8 cellular contexts compared by ENCODE assay signal in genomic region chr7:66741706-66742053, GRCh38. TPM values are rescaled to one million over a fixed set of nuclear protein-coding genes. Genes with fewer than 3 reads are reported as not detected.
DNase-seq lines count a peak whose midpoint lies in the region; ATAC-seq, FAIRE-seq and TF ChIP-seq lines count a peak whose summit lies in the region.

No MANE protein-coding gene starts in this region.

- H3K27me3 Mint-ChIP-seq in activated CD4-positive, alpha-beta T cell treated with anti-CD3 and anti-CD28 coated beads, Interleukin-2, amount 10 ng/mL, durations not matched to agents 24 days and 14 days, result no peaks in the 10 kb centered on the region
- no peaks in the 10 kb centered on the region for H3K27me3 Mint-ChIP-seq in activated CD8-positive, alpha-beta T cell treated with anti-CD3 and anti-CD28 coated beads for 36 hours

- H3K27me3 ChIP-seq in keratinocyte (ENCODE audit: control insufficient read depth, extremely low read depth, insufficient read depth, low read length), result no peaks in the 10 kb centered on the region
- no peaks in the 10 kb centered on the region for H3K27me3 ChIP-seq in thoracic aorta (replicated peaks; ENCODE audit: insufficient read depth)

- DNase-seq in activated CD4-positive, alpha-beta T cell treated with anti-CD3 and anti-CD28 coated beads, Interleukin-2, amount 10 ng/mL, durations not matched to agents 24 days and 14 days, result no peak
- no peak for DNase-seq in activated CD4-positive, alpha-beta T cell treated with anti-CD3 and anti-CD28 coated beads, Interleukin-2, amount 50 U/mL, for 48 hours
- no peak for DNase-seq in activated CD8-positive, alpha-beta T cell treated with anti-CD3 and anti-CD28 coated beads for 36 hours
- no peak for DNase-seq in keratinocyte (ENCODE audit: low read depth, low spot score)
- DNase-seq in thoracic aorta (ENCODE audit: low spot score), result no peak
- DNase-seq in SIG-M5 treated with dmso at 0.1 percent for 504 hours (lab: John Stamatoyannopoulos, UW; ENCODE audit: unreplicated experiment), result no peak
- no peak for DNase-seq in NCI-H526 treated with DMSO at 0.1 percent for 48 hours (lab: John Stamatoyannopoulos, UW)

- intact Hi-C loops in activated CD4-positive, alpha-beta T cell treated with anti-CD3 and anti-CD28 coated beads, Interleukin-2, amount 10 ng/mL, durations not matched to agents 24 days and 14 days (cut with micrococcal nuclease), result loop anchor here (2.0 to 5.0 kb wide), 6 partner anchors 36 to 255 kb away; partner anchors contain the start of genes TMEM248 and TYW1
- intact Hi-C loops in activated CD8-positive, alpha-beta T cell treated with anti-CD3 and anti-CD28 coated beads for 36 hours (cut with micrococcal nuclease), result no loop called here

- H3K4me1 Mint-ChIP-seq in activated CD4-positive, alpha-beta T cell treated with anti-CD3 and anti-CD28 coated beads, Interleukin-2, amount 10 ng/mL, durations not matched to agents 24 days and 14 days, result peaks cover 20% of the 10 kb centered on the region
- peaks cover 25% of the 10 kb centered on the region for H3K4me1 Mint-ChIP-seq in activated CD8-positive, alpha-beta T cell treated with anti-CD3 and anti-CD28 coated beads for 36 hours (ENCODE audit: low read depth)

- ATAC-seq in activated CD8-positive, alpha-beta T cell treated with anti-CD3 and anti-CD28 coated beads for 36 hours, result no peak
- no peak for ATAC-seq in thoracic aorta (ENCODE audit: insufficient number of reproducible peaks, low FRiP score, low read depth)
- no peak for ATAC-seq in GM21576 (IDR thresholded peaks at IDR 0.05; ENCODE audit: unreplicated experiment)

- H3K4me1 ChIP-seq in keratinocyte (ENCODE audit: control insufficient read depth, extremely low read depth, insufficient read depth, low read length) (peaks cover 12% of the 10 kb centered on the region), thoracic aorta (ENCODE audit: control insufficient read depth in 1 of 2, low read depth in 2 of 2) (peaks cover 0 to 30% of the 10 kb centered on the region in 2 donors)

- H3K9ac ChIP-seq in keratinocyte (ENCODE audit: control insufficient read depth, extremely low read depth, insufficient read depth, low read length), result peak overlapping the region; percentile 91

- dilution Hi-C loops in keratinocyte (cut with MboI; ENCODE audit: extremely low pct_ligation_motif_present, low sequenced_read_pairs), result no loop called here

- H3K9me3 Mint-ChIP-seq in activated CD4-positive, alpha-beta T cell treated with anti-CD3 and anti-CD28 coated beads, Interleukin-2, amount 10 ng/mL, durations not matched to agents 24 days and 14 days, result no peaks in the 10 kb centered on the region
- no peaks in the 10 kb centered on the region for H3K9me3 Mint-ChIP-seq in activated CD8-positive, alpha-beta T cell treated with anti-CD3 and anti-CD28 coated beads for 36 hours

- no peak for FAIRE-seq in keratinocyte (lab: Jason Lieb, UNC)

- H3K4me3 Mint-ChIP-seq in activated CD4-positive, alpha-beta T cell treated with anti-CD3 and anti-CD28 coated beads, Interleukin-2, amount 10 ng/mL, durations not matched to agents 24 days and 14 days, result peak overlapping the region; percentile 97
- peak overlapping the region; percentile 99 for H3K4me3 Mint-ChIP-seq in activated CD8-positive, alpha-beta T cell treated with anti-CD3 and anti-CD28 coated beads for 36 hours

- TF ChIP-seq CTCF in activated CD8-positive, alpha-beta T cell treated with anti-CD3 and anti-CD28 coated beads for 36 hours (IDR thresholded peaks at IDR 0.05), result no peak
- no peak for TF ChIP-seq CTCF in keratinocyte (optimal IDR thresholded peaks at IDR 0.05 in 1 of 3, IDR thresholded peaks at IDR 0.05 in 1 of 3, conservative IDR thresholded peaks at IDR 0.05 in 1 of 3; ENCODE audit: extremely low read depth in 1 of 3, insufficient read depth in 2 of 3, low read length in 3 of 3)
- TF ChIP-seq CTCF in thoracic aorta (IDR thresholded peaks at IDR 0.05), result no peak

- peaks cover 71% of the 10 kb centered on the region for H3K79me2 ChIP-seq in keratinocyte (ENCODE audit: control insufficient read depth, insufficient read depth, low read length)

- no peaks in the 10 kb centered on the region for H4K20me1 ChIP-seq in keratinocyte (ENCODE audit: control insufficient read depth, extremely low read depth, insufficient read depth, low read length)

- H3K4me3 ChIP-seq in keratinocyte (ENCODE audit: control insufficient read depth in 2 of 3, extremely low read depth in 1 of 3, insufficient read depth in 2 of 3, low read depth in 1 of 3, low read length in 3 of 3), result peak overlapping the region; percentile 82 to 97 (median 85)
- peak overlapping the region; percentile 78 for H3K4me3 ChIP-seq in thoracic aorta

- peaks cover 17% of the 10 kb centered on the region for H3K36me3 Mint-ChIP-seq in activated CD4-positive, alpha-beta T cell treated with anti-CD3 and anti-CD28 coated beads, Interleukin-2, amount 10 ng/mL, durations not matched to agents 24 days and 14 days (ENCODE audit: low read depth)
- H3K36me3 Mint-ChIP-seq in activated CD8-positive, alpha-beta T cell treated with anti-CD3 and anti-CD28 coated beads for 36 hours (ENCODE audit: low read depth), result no peaks in the 10 kb centered on the region

- H3K27ac Mint-ChIP-seq in activated CD4-positive, alpha-beta T cell treated with anti-CD3 and anti-CD28 coated beads, Interleukin-2, amount 10 ng/mL, durations not matched to agents 24 days and 14 days, result no peak overlapping the region
- peak overlapping the region; percentile 89 for H3K27ac Mint-ChIP-seq in activated CD8-positive, alpha-beta T cell treated with anti-CD3 and anti-CD28 coated beads for 36 hours

- H3K36me3 ChIP-seq in keratinocyte (ENCODE audit: control insufficient read depth in 2 of 2, extremely low read depth in 1 of 2, insufficient read depth in 2 of 2, low read length in 2 of 2) (peaks cover 2 to 10% of the 10 kb centered on the region in 2 experiments), thoracic aorta (no peaks in the 10 kb centered on the region)

- H3K4me2 ChIP-seq in keratinocyte (ENCODE audit: control insufficient read depth, extremely low read depth, insufficient read depth, low read depth, low read length), result peak overlapping the region; percentile 75

- CTCF ChIA-PET in activated CD8-positive, alpha-beta T cell treated with anti-CD3 and anti-CD28 coated beads for 36 hours (lab: Charles Lee), result no interaction called here

- no peak overlapping the region for H2AFZ ChIP-seq in keratinocyte (ENCODE audit: control insufficient read depth, low read length)

- peak overlapping the region; percentile 87 for H3K27ac ChIP-seq in keratinocyte (ENCODE audit: control insufficient read depth, insufficient read depth, low read length)
- H3K27ac ChIP-seq in thoracic aorta, result peak overlapping the region; percentile 89 to 99

- POLR2A ChIA-PET in activated CD8-positive, alpha-beta T cell treated with anti-CD3 and anti-CD28 coated beads for 36 hours (lab: Charles Lee), result interaction anchor here (1.6 kb wide), 1 partner anchor 38 kb away, joined by 3 read pairs; no protein-coding TSS in a partner anchor

- H3K9me3 ChIP-seq in keratinocyte (ENCODE audit: control insufficient read depth, low read depth, low read length) (no peaks in the 10 kb centered on the region), thoracic aorta (no peaks in the 10 kb centered on the region)

- H3K9me1 ChIP-seq in keratinocyte (ENCODE audit: control insufficient read depth, extremely low read depth, insufficient read depth, low read length), result no peaks in the 10 kb centered on the region

RNA-seq across cellular contexts. Expression of gene RABGEF1, which starts 1.1 kb away (rescaled TPM):
- 23.6 and 23.8 TPM in 2 replicates for total RNA-seq in activated CD4-positive, alpha-beta T cell treated with anti-CD3 and anti-CD28 coated beads, Interleukin-2, amount 10 ng/mL, durations not matched to agents 24 days and 14 days
- 10 to 100 TPM; 17.5 to 19.2 TPM for total RNA-seq in activated CD8-positive, alpha-beta T cell treated with anti-CD3 and anti-CD28 coated beads for 36 hours
- 49.9 to 68.0 TPM (median 58.2 TPM) in 3 replicates for polyA plus RNA-seq in keratinocyte
- 99.1 TPM for polyA plus RNA-seq in keratinocyte (2011; ENCODE audit: low read depth)
- polyA plus RNA-seq in keratinocyte (2011; cell fraction: cytosol; rRNA removed), result 34.0 and 50.5 TPM in 2 replicates
- 90.2 and 102 TPM in 2 replicates for polyA plus RNA-seq in keratinocyte (2011; cell fraction: nucleus; rRNA removed)
- 31.2 and 57.9 TPM in 2 replicates for polyA plus RNA-seq in keratinocyte (2012; ENCODE audit: low replicate concordance)
- 62.8 to 69.6 TPM (median 63.4 TPM) in 3 replicates for polyA minus RNA-seq in keratinocyte
- 28.0 TPM for polyA minus RNA-seq in keratinocyte (2011; cell fraction: cytosol; rRNA and poly(A)+ RNA removed)
- polyA minus RNA-seq in keratinocyte (2011; cell fraction: nucleus; rRNA and poly(A)+ RNA removed), result 40.2 and 71.9 TPM in 2 replicates
- 10 to 100 TPM; 34.9 to 42.0 TPM for total RNA-seq in thoracic aorta
